In the genomic region with DNA sequence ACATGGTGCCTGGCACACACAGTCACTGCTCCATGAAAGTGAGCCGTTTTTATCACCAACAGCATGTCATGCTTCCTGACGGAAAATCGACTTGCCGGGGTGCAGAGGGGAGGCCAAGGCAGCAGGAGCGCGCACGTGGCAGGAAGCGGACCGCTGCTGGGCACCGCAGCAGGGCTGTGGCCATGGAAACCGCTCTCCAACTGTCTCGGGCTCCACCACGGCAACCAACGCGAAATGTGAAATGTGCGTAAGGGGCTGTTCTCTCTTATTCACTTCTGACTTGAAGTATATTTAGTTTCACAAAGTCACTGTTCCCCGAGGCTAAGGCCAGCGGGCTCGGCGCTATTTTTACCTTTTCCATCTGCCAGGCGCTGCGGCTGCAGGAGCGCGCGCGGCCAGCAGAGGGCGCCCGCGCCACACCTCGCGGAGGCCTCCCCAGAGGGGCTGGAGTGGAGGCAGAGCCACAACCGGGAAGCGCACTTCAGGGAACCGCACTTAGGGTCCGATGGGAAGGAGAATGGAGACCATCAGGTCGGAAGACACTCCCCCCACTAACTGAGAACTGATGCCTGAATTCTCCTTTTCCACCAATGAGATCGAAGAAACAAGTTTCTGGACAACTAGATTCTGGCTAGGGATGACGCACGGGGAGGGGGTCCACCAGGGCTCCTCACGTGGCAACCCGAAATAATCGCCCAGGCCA, we compare ENCODE assay signal across 8 cellular contexts. TPM values are rescaled to one million over a fixed set of nuclear protein-coding genes. Genes with fewer than 3 reads are reported as not detected.
DNase-seq lines count a peak whose midpoint lies in the region; ATAC-seq and TF ChIP-seq lines count a peak whose summit lies in the region.

No MANE protein-coding gene starts in this region.

- H3K27ac Mint-ChIP-seq in natural killer cell, result no peak overlapping the region

- ATAC-seq in activated T-cell treated with anti-CD3 and anti-CD28 coated beads, Interleukin-2, amount 50 U/mL, for 4 hours, result peak; percentile 81 to 83
- ATAC-seq in natural killer cell (peak; percentile 80 to 97 (median 90)), GM21515 (IDR thresholded peaks at IDR 0.05; ENCODE audit: unreplicated experiment) (no peak)

- no peaks in the 10 kb centered on the region for H3K4me1 Mint-ChIP-seq in activated T-cell treated with anti-CD3 and anti-CD28 coated beads, Interleukin-2, amount 50 U/mL, for 4 hours (ENCODE audit: low read depth)
- peaks cover 13% of the 10 kb centered on the region in 2 donors for H3K4me1 Mint-ChIP-seq in natural killer cell

- peak; percentile 98 for TF ChIP-seq CTCF in GM12864 (IDR thresholded peaks at IDR 0.05; ENCODE audit: low read depth, low read length, missing control alignments)
- peak; percentile 99 for TF ChIP-seq CTCF in natural killer cell (IDR thresholded peaks at IDR 0.05)

- H3K9me3 Mint-ChIP-seq in activated T-cell treated with anti-CD3 and anti-CD28 coated beads, Interleukin-2, amount 50 U/mL, for 4 hours, result no peaks in the 10 kb centered on the region
- no peaks in the 10 kb centered on the region for H3K9me3 Mint-ChIP-seq in natural killer cell

- DNase-seq in GM12864 (ENCODE audit: low read depth) (no peak), NCI-H2171 (lab: John Stamatoyannopoulos, UW) (peak; percentile 55), fibroblast of gingiva (ENCODE audit: low read depth) (peak; percentile 37), natural killer cell (peak; percentile 76), substantia nigra (lab: John Stamatoyannopoulos, UW) (peak in 41 of 49 donors; percentile 5 to 83 (median 42)), DMS153 (lab: John Stamatoyannopoulos, UW) (no peak)
- peak; percentile 68 for DNase-seq in activated T-cell treated with anti-CD3 and anti-CD28 coated beads, Interleukin-2, amount 50 U/mL, for 4 hours

- no peak overlapping the region for H3K27ac ChIP-seq in substantia nigra (ENCODE audit: low read depth, low read length, poor library complexity, severe bottlenecking)

- intact Hi-C loops in natural killer cell (cut with micrococcal nuclease), result loop anchor here (1.0 to 5.0 kb wide), 2 partner anchors 21 to 58 kb away; no protein-coding TSS in a partner anchor

- no peaks in the 10 kb centered on the region for H3K27me3 Mint-ChIP-seq in activated T-cell treated with anti-CD3 and anti-CD28 coated beads, Interleukin-2, amount 50 U/mL, for 4 hours (ENCODE audit: low read depth)
- no peaks in the 10 kb centered on the region for H3K27me3 Mint-ChIP-seq in natural killer cell (ENCODE audit: low read depth in 2 of 2)

- H3K4me3 ChIP-seq in GM12864 (ENCODE audit: low read depth, low read length), result no peak overlapping the region

- H3K4me3 Mint-ChIP-seq in activated T-cell treated with anti-CD3 and anti-CD28 coated beads, Interleukin-2, amount 50 U/mL, for 4 hours, result no peak overlapping the region
- H3K4me3 Mint-ChIP-seq in natural killer cell, result no peak overlapping the region

- peaks cover 48% of the 10 kb centered on the region for H3K36me3 Mint-ChIP-seq in activated T-cell treated with anti-CD3 and anti-CD28 coated beads, Interleukin-2, amount 50 U/mL, for 4 hours (ENCODE audit: insufficient read depth)
- peaks cover 20% of the 10 kb centered on the region for H3K36me3 Mint-ChIP-seq in natural killer cell

RNA-seq across cellular contexts. Expression of a gene that starts 19.7 kb away (rescaled TPM):
- 100 to 1,000 TPM; 114 to 130 (median 122) TPM for total RNA-seq in activated T-cell treated with anti-CD3 and anti-CD28 coated beads, Interleukin-2, amount 50 U/mL, for 4 hours
- 10 to 100 TPM; 55.2 to 76.8 (median 73.2) TPM for total RNA-seq in natural killer cell

RNA-seq across cellular contexts. Expression of a gene that starts 47.8 kb away (rescaled TPM):
- not detected for total RNA-seq in activated T-cell treated with anti-CD3 and anti-CD28 coated beads, Interleukin-2, amount 50 U/mL, for 4 hours
- total RNA-seq in natural killer cell, result not detected

Comparison
In these comparisons a context has a peak if more than half of its experiments do, and no peak if none do; other contexts are left out.
1. DNase-seq: peak in NCI-H2171 (single experiment), activated T-cell treated with anti-CD3 and anti-CD28 coated beads, Interleukin-2, amount 50 U/mL, for 4 hours (single experiment), fibroblast of gingiva (single experiment), natural killer cell (single experiment) and substantia nigra (41 of 49); none in GM12864 (single experiment) and DMS153 (single experiment).